8 cellular contexts compared by ENCODE assay signal in the genomic region with DNA sequence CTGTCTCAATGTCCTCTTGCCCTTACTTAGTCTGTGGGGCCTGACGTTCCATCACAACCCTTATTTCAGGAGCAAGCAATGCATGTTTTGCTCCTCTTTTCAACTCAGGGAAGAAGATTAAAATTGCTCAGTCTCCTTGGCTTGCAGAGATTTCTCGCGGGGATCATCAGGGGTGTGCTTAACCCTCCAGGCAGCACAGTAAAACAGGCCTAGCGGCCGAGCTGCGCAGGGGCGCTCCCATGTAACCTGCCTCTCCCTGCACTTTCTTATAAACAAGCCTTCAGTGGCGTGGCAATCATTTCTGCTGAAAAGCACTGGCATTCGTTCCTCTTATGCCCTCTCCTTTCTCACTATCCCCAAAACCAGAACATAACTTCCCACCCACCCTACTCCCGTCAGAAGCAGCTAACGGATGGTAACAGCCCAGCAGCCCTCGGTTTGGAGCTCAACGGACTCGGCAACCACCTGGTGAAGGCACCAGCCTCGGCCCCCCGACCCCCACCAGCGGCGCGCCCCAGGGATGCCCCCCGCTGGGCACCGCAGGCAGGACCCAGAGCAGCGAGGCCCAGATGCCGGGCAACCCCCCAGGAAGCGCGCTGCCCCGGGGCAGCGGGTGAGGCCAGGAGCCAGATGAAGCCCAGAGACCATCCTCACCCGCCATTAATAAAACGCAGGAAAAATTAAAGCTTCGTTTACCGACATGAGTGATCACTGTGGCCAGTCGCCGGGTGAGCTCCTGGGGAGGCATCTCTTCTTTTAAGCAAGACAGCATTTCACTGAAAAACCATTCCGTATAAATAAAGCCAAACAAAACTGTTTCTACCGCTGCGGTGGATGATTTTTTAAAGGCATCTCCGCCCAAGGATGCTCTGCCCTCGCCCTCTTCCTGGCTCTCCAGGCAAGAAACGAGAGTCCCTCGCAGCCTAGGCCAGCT. TPM values are rescaled to one million over a fixed set of nuclear protein-coding genes. Genes with fewer than 3 reads are reported as not detected.
A peak's percentile ranks its signal among the peaks of the same experiment; 100 is the strongest.
DNase-seq lines count a peak whose midpoint lies in the region; ATAC-seq and TF ChIP-seq lines count a peak whose summit lies in the region.

No MANE protein-coding gene starts in this region.

- peak overlapping the region; percentile 55 to 79 (median 70) for H3K4me3 ChIP-seq in Peyer's patch
- peak overlapping the region; percentile 61 to 84 (median 68) for H3K4me3 ChIP-seq in esophagus muscularis mucosa

- ATAC-seq in esophagus mucosa = no peak

- TF ChIP-seq EP300 in esophagus muscularis mucosa (IDR thresholded peaks at IDR 0.05) = no peak

- H3K9me3 ChIP-seq in Peyer's patch = no peaks in the 10 kb centered on the region
- H3K9me3 ChIP-seq in esophagus muscularis mucosa = no peaks in the 10 kb centered on the region

- DNase-seq in NCI-H345 (lab: John Stamatoyannopoulos, UW) (peak; percentile 52), NCI-H345 treated with DMSO at 0.1 percent for 48 hours (lab: John Stamatoyannopoulos, UW; ENCODE audit: unreplicated experiment) (no peak), Peyer's patch (no peak), esophagus muscularis mucosa (ENCODE audit: extremely low spot score) (no peak), posterior cingulate gyrus (peak in 7 of 10 donors; percentile 12 to 86 (median 36)), GM10248 (ENCODE audit: extremely low spot score) (no peak), activated gamma-delta T cell (lab: John Stamatoyannopoulos, UW) (no peak)

- intact Hi-C loops in esophagus muscularis mucosa (cut with DNase I) (no loop called here), posterior cingulate gyrus (cut with DNase I) (no loop called here)

- POLR2A ChIA-PET in GM10248 (lab: Yijun Ruan, JAX) = no interaction called here

- H3K27me3 ChIP-seq in Peyer's patch (peaks cover 0 to 3% of the 10 kb centered on the region in 2 donors), esophagus muscularis mucosa (peaks cover 0 to 40% (median 3%) of the 10 kb centered on the region in 4 donors)

- peaks cover 0 to 16% (median 5%) of the 10 kb centered on the region in 4 donors for H3K4me1 ChIP-seq in Peyer's patch
- H3K4me1 ChIP-seq in esophagus muscularis mucosa = peaks cover 16 to 22% (median 21%) of the 10 kb centered on the region in 4 donors

- no peaks in the 10 kb centered on the region for H3K36me3 ChIP-seq in Peyer's patch
- no peaks in the 10 kb centered on the region for H3K36me3 ChIP-seq in esophagus muscularis mucosa

- CTCF ChIA-PET in GM10248 (lab: Yijun Ruan, JAX) = interaction anchor here (1.1 to 2.2 kb wide), 8 partner anchors 9 to 342 kb away, joined by 3 to 6 read pairs (median 3); no protein-coding TSS in a partner anchor

- peak overlapping the region in 1 of 4 donors; percentile 53 for H3K27ac ChIP-seq in Peyer's patch
- H3K27ac ChIP-seq in esophagus muscularis mucosa (replicated peaks in 1 of 4) = peak overlapping the region in 1 of 4 donors; percentile 21

- TF ChIP-seq CTCF in Peyer's patch (IDR thresholded peaks at IDR 0.05) (no peak), esophagus muscularis mucosa (IDR thresholded peaks at IDR 0.05) (no peak), GM10248 (IDR thresholded peaks at IDR 0.05; ENCODE audit: control extremely low read depth, extremely low read depth, low read depth, missing control alignments) (no peak)

- WGBS in esophagus muscularis mucosa = 28% methylated on average over 36 of the region's 40 CpGs

- no peak for TF ChIP-seq POLR2A in Peyer's patch (IDR thresholded peaks at IDR 0.05)
- no peak for TF ChIP-seq POLR2A in esophagus muscularis mucosa (IDR thresholded peaks at IDR 0.05; ENCODE audit: low read depth)

RNA-seq across cellular contexts. Expression of gene MCF2L2, which starts 0.9 kb away (rescaled TPM):
- total RNA-seq in Peyer's patch (10 to 100 TPM in 1 of 4 donors, 1 to 10 TPM in 2, under 1 TPM in 1; 0.67 to 12.4 (median 1.1) TPM), esophagus muscularis mucosa (1 to 10 TPM in 3 of 4 donors, under 1 TPM in 1; 0.99 to 3.3 (median 1.3) TPM), esophagus mucosa (0.72 TPM)

Comparison
In these comparisons a context has a peak if more than half of its experiments do, and no peak if none do; other contexts are left out.
1. DNase-seq: peak in NCI-H345 (single experiment) and posterior cingulate gyrus (7 of 10); none in NCI-H345 treated with DMSO at 0.1 percent for 48 hours (single experiment), Peyer's patch (0 of 3), esophagus muscularis mucosa (single experiment), GM10248 (single experiment) and activated gamma-delta T cell (single experiment).